23 cellular contexts compared by ENCODE assay signal in genomic region chr3:15117011-15117410, GRCh38. TPM values are rescaled to one million over a fixed set of nuclear protein-coding genes. Genes with fewer than 3 reads are reported as not detected.
DNase-seq lines count a peak whose midpoint lies in the region; ATAC-seq, FAIRE-seq and TF ChIP-seq lines count a peak whose summit lies in the region.
"Had no signal": no experiment of that assay in that cellular context is flagged by ENCODE, and none has a peak within 500 bp of the region (broad histone marks: within the 10 kb centered on the region; RNA-seq: fewer than 3 reads in every experiment).

No MANE protein-coding gene starts in this region.

- H3K27ac ChIP-seq in HepG2 (ENCODE audit: extremely low read length, insufficient read depth, low read length) (no peak overlapping the region), right lobe of liver (no peak overlapping the region), coronary artery (no peak overlapping the region), osteoblast (ENCODE audit: low read depth, low read length) (no peak overlapping the region)
- H3K27ac ChIP-seq: BLaER1 had no signal

- H3K9me3 Mint-ChIP-seq in stimulated activated memory B cell treated with anti-CD40 and anti-IgM and Interleukin-4, amounts not matched to agents 10 μg/mL and 1 μg/mL and 100 μg/mL, for 72 hours, result no peaks in the 10 kb centered on the region
- H3K9me3 Mint-ChIP-seq: CD4-positive, alpha-beta memory T cell; CD8-positive, alpha-beta memory T cell had no signal

- POLR2A ChIA-PET in HepG2 (lab: Yijun Ruan, JAX), result no interaction called here

- FAIRE-seq in HepG2 (lab: Jason Lieb, UNC), result no peak
- FAIRE-seq: A204.1, G401.6, GM12891 had no signal

- H3K4me1 Mint-ChIP-seq in stimulated activated memory B cell treated with anti-CD40 and anti-IgM and Interleukin-4, amounts not matched to agents 10 μg/mL and 1 μg/mL and 100 μg/mL, for 72 hours, result peaks cover 8% of the 10 kb centered on the region

- TF ChIP-seq POLR2A in HepG2 (IDR thresholded peaks at IDR 0.05; ENCODE audit: insufficient read depth in 1 of 2, low read depth in 2 of 2, low read length in 2 of 2), result no peak
- no peak for TF ChIP-seq POLR2A in right lobe of liver (IDR thresholded peaks at IDR 0.05)

- H3K4me2 ChIP-seq in HepG2 (ENCODE audit: low read depth, low read length) (no peak overlapping the region), osteoblast (ENCODE audit: insufficient read depth, low read length) (no peak overlapping the region)
- H3K4me2 ChIP-seq: BLaER1 had no signal

- H3K27me3 Mint-ChIP-seq in stimulated activated memory B cell treated with anti-CD40 and anti-IgM and Interleukin-4, amounts not matched to agents 10 μg/mL and 1 μg/mL and 100 μg/mL, for 72 hours, result peaks cover 10% of the 10 kb centered on the region

- no peaks in the 10 kb centered on the region for H3K36me3 ChIP-seq in HepG2 (replicated peaks in 1 of 2; ENCODE audit: control insufficient read depth in 1 of 2, insufficient read depth in 2 of 2, low read length in 2 of 2)
- no peaks in the 10 kb centered on the region for H3K36me3 ChIP-seq in right lobe of liver
- no peaks in the 10 kb centered on the region for H3K36me3 ChIP-seq in osteoblast (ENCODE audit: insufficient read depth, low read length)
- H3K36me3 ChIP-seq: BE2C, BLaER1 had no signal

- TF ChIP-seq EP300 in HepG2 (IDR thresholded peaks at IDR 0.05; ENCODE audit: low read depth in 2 of 2, low read length in 2 of 2) (no peak), HepG2 (CRISPR knock-in tag; IDR thresholded peaks at IDR 0.05; ENCODE audit: borderline replicate concordance) (no peak)

- intact Hi-C loops in HepG2 (cut with micrococcal nuclease; ENCODE audit: unreplicated experiment) (loop anchor here (5.0 kb wide), 1 partner anchor 85 kb away; no protein-coding TSS in a partner anchor), right lobe of liver (cut with DNase I) (no loop called here)

- TF ChIP-seq CTCF in HepG2 (CRISPR knock-in tag; IDR thresholded peaks at IDR 0.05) (no peak), right lobe of liver (IDR thresholded peaks at IDR 0.05) (no peak), coronary artery (IDR thresholded peaks at IDR 0.05) (no peak), osteoblast (IDR thresholded peaks at IDR 0.05; ENCODE audit: extremely low read depth, low read depth, low read length) (no peak)

- DNase-seq in HepG2 (ENCODE audit: low spot score), result no peak
- no peak for DNase-seq in right lobe of liver
- peak; percentile 33 for DNase-seq in coronary artery (ENCODE audit: low spot score)
- peak; percentile 65 for DNase-seq in osteoblast (ENCODE audit: insufficient read length, low spot score, missing footprints)
- DNase-seq: 8988T; ACHN; BE2C; C1 segment of cervical spinal cord; CD4-positive, alpha-beta memory T cell; CD4-positive, CD25-positive, alpha-beta regulatory T cell; CD8-positive, alpha-beta memory T cell; COR-L47; DMS 273 treated with DMSO at 0.1 percent for 48 hours; DMS153; DMS79 treated with DMSO at 0.1 percent for 48 hours; GF-D8 had no signal

- H3K4me1 ChIP-seq in HepG2 (ENCODE audit: insufficient read depth, low read length) (peaks cover 12% of the 10 kb centered on the region; the same call in 1 of the 2 replicates), right lobe of liver (no peaks in the 10 kb centered on the region), osteoblast (ENCODE audit: insufficient read depth, low read length) (no peaks in the 10 kb centered on the region)
- H3K4me1 ChIP-seq: BE2C, BLaER1 had no signal

- WGBS in HepG2 (ENCODE audit: low lambda C conversion rate), result 40% methylated on average over 1 of the region's 3 CpGs
- 37% methylated on average over 2 of the region's 3 CpGs for WGBS in right lobe of liver (ENCODE audit: insufficient coverage, low coverage, low lambda C conversion rate, missing lambda C conversion rate)

- no peak overlapping the region for H3K4me3 Mint-ChIP-seq in stimulated activated memory B cell treated with anti-CD40 and anti-IgM and Interleukin-4, amounts not matched to agents 10 μg/mL and 1 μg/mL and 100 μg/mL, for 72 hours
- H3K4me3 Mint-ChIP-seq: CD14-positive monocyte; CD4-positive, alpha-beta memory T cell; CD4-positive, CD25-positive, alpha-beta regulatory T cell; CD8-positive, alpha-beta memory T cell had no signal

- CTCF ChIA-PET in HepG2 (lab: Yijun Ruan, JAX; ENCODE audit: low intra/inter-chr PET ratio, low total read pairs), result no interaction called here

- no peak overlapping the region for H3K4me3 ChIP-seq in HepG2 (replicated peaks in 1 of 3; ENCODE audit: insufficient read depth in 1 of 3, low read depth in 2 of 3, low read length in 3 of 3)
- no peak overlapping the region for H3K4me3 ChIP-seq in right lobe of liver
- no peak overlapping the region for H3K4me3 ChIP-seq in coronary artery
- H3K4me3 ChIP-seq in osteoblast (ENCODE audit: insufficient read depth, low read length), result no peak overlapping the region
- H3K4me3 ChIP-seq: BLaER1 had no signal

- H3K9me3 ChIP-seq in HepG2 (ENCODE audit: low read length), result no peaks in the 10 kb centered on the region
- no peaks in the 10 kb centered on the region for H3K9me3 ChIP-seq in right lobe of liver
- H3K9me3 ChIP-seq in osteoblast (ENCODE audit: low read depth, low read length), result no peaks in the 10 kb centered on the region
- H3K9me3 ChIP-seq: BE2C, BLaER1 had no signal

- H3K9ac ChIP-seq in HepG2 (ENCODE audit: insufficient read depth, low read depth, low read length), result no peak overlapping the region
- H3K9ac ChIP-seq: BLaER1 had no signal

- H4K20me1 ChIP-seq in HepG2 (ENCODE audit: insufficient read depth, low read length), result no peaks in the 10 kb centered on the region
- no peaks in the 10 kb centered on the region for H4K20me1 ChIP-seq in osteoblast (ENCODE audit: insufficient read depth, low read length)
- H4K20me1 ChIP-seq: BLaER1 had no signal

- H3K27me3 ChIP-seq in HepG2 (ENCODE audit: control insufficient read depth in 1 of 2, insufficient read depth in 2 of 2, low read length in 2 of 2) (peaks cover 1 to 9% of the 10 kb centered on the region in 2 experiments; a peak in 3 of 5 replicates), right lobe of liver (no peaks in the 10 kb centered on the region), osteoblast (ENCODE audit: insufficient read depth, low read length) (peaks cover 8% of the 10 kb centered on the region)
- H3K27me3 ChIP-seq: BE2C, BLaER1 had no signal

- BruUV-seq in HepG2 (replicated peaks; lab: Mats Ljungman, UMichigan), result no TSS peak

- no peaks in the 10 kb centered on the region for H3K79me2 ChIP-seq in HepG2 (ENCODE audit: insufficient read depth, low read length)
- no peaks in the 10 kb centered on the region for H3K79me2 ChIP-seq in osteoblast (ENCODE audit: insufficient read depth, low read length)

- H3K36me3 Mint-ChIP-seq in stimulated activated memory B cell treated with anti-CD40 and anti-IgM and Interleukin-4, amounts not matched to agents 10 μg/mL and 1 μg/mL and 100 μg/mL, for 72 hours, result no peaks in the 10 kb centered on the region
- H3K36me3 Mint-ChIP-seq: CD14-positive monocyte; CD4-positive, alpha-beta memory T cell; CD4-positive, CD25-positive, alpha-beta regulatory T cell; CD8-positive, alpha-beta memory T cell had no signal

- ATAC-seq in HepG2 (peak; percentile 21; the same call in 1 of the 3 replicates), right lobe of liver (no peak), HG03571 (IDR thresholded peaks at IDR 0.05; ENCODE audit: unreplicated experiment) (no peak)
- ATAC-seq in stimulated activated memory B cell treated with anti-CD40 and anti-IgM and Interleukin-4, amounts not matched to agents 10 μg/mL and 1 μg/mL and 100 μg/mL, for 72 hours, result no peak

- no peak for TF ChIP-seq RAD21 in HepG2 (CRISPR knock-in tag; IDR thresholded peaks at IDR 0.05)

- H2AFZ ChIP-seq in HepG2 (ENCODE audit: low read length) (no peak overlapping the region), osteoblast (ENCODE audit: low read length) (no peak overlapping the region)

- H3K27ac Mint-ChIP-seq in stimulated activated memory B cell treated with anti-CD40 and anti-IgM and Interleukin-4, amounts not matched to agents 10 μg/mL and 1 μg/mL and 100 μg/mL, for 72 hours, result no peak overlapping the region
- H3K27ac Mint-ChIP-seq: CD14-positive monocyte; CD4-positive, alpha-beta memory T cell; CD4-positive, CD25-positive, alpha-beta regulatory T cell; CD8-positive, alpha-beta memory T cell had no signal

- in situ Hi-C loops in HepG2 (cut with HindIII; ENCODE audit: extremely low pct_ligation_motif_present, low pct_unique_long_range_greater_than_20kb), result loop anchor here (10.0 kb wide), 2 partner anchors 88 to 268 kb away; partner anchors contain the start of gene CAPN7

RNA-seq across cellular contexts. Expression of gene RBSN, which starts 18.1 kb away (rescaled TPM):
- total RNA-seq in HepG2 (2016; rRNA removed; fragmentation: Illumina TruSeq; extraction: Trizol) (11.8 and 14.7 TPM in 2 replicates), right lobe of liver (10 to 100 TPM; 10.5 to 13.9 (median 11.5) TPM), osteoblast (23.9 TPM in 2 replicates)
- total RNA-seq in HepG2 (2016; cell fraction: cytosol; rRNA removed; fragmentation: Illumina TruSeq; extraction: Trizol; ENCODE audit: low read depth), result 3.7 and 3.9 TPM in 2 replicates
- total RNA-seq in HepG2 (2016; cell fraction: insoluble cytoplasmic fraction; rRNA removed; fragmentation: Illumina TruSeq; extraction: Trizol), result 10.8 and 13.0 TPM in 2 replicates
- total RNA-seq in HepG2 (2016; cell fraction: membrane; rRNA removed; fragmentation: Illumina TruSeq; extraction: Trizol), result 10.4 and 11.3 TPM in 2 replicates
- total RNA-seq in HepG2 (2016; cell fraction: nucleus; rRNA removed; fragmentation: Illumina TruSeq; extraction: Trizol), result 10.6 and 12.4 TPM in 2 replicates
- 7.9 and 9.4 TPM in 2 replicates for polyA plus RNA-seq in HepG2 (2011; rRNA removed)
- 3.7 and 5.1 TPM in 2 replicates for polyA plus RNA-seq in HepG2 (2011; cell fraction: cytosol; rRNA removed)
- 22.2 and 23.7 TPM in 2 replicates for polyA plus RNA-seq in HepG2 (2011; cell fraction: nucleus; rRNA removed)
- 8.1 and 8.8 TPM in 2 replicates for polyA plus RNA-seq in HepG2 (2012)
- polyA plus RNA-seq in HepG2 (2016; cell fraction: cytosol; fragmentation: Illumina TruSeq; extraction: Trizol; ENCODE audit: low read depth), result 3.3 and 4.1 TPM in 2 replicates
- polyA plus RNA-seq in HepG2 (2016; cell fraction: insoluble cytoplasmic fraction; fragmentation: Illumina TruSeq; extraction: Trizol; ENCODE audit: low read depth), result 8.2 and 9.0 TPM in 2 replicates
- 5.9 and 6.1 TPM in 2 replicates for polyA plus RNA-seq in HepG2 (2016; cell fraction: membrane; fragmentation: Illumina TruSeq; extraction: Trizol; ENCODE audit: low read depth)
- 15.4 and 16.1 TPM in 2 replicates for polyA plus RNA-seq in HepG2 (2016; cell fraction: nucleus; fragmentation: Illumina TruSeq; extraction: Trizol; ENCODE audit: insufficient read depth, low read depth)
- 15.6 and 28.8 TPM in 2 replicates for polyA minus RNA-seq in HepG2 (2011; rRNA and poly(A)+ RNA removed; ENCODE audit: low replicate concordance)
- polyA minus RNA-seq in HepG2 (2011; cell fraction: cytosol; rRNA and poly(A)+ RNA removed), result 7.3 and 10.0 TPM in 2 replicates
- polyA minus RNA-seq in HepG2 (2011; cell fraction: nucleus; rRNA and poly(A)+ RNA removed), result 15.7 and 18.5 TPM in 2 replicates

RNA-seq across cellular contexts. Expression of gene MRPS25, which starts 51.9 kb away (rescaled TPM):
- total RNA-seq in HepG2 (2016; rRNA removed; fragmentation: Illumina TruSeq; extraction: Trizol), result 69.2 and 74.3 TPM in 2 replicates
- 14.2 and 14.8 TPM in 2 replicates for total RNA-seq in HepG2 (2016; cell fraction: cytosol; rRNA removed; fragmentation: Illumina TruSeq; extraction: Trizol; ENCODE audit: low read depth)
- total RNA-seq in HepG2 (2016; cell fraction: insoluble cytoplasmic fraction; rRNA removed; fragmentation: Illumina TruSeq; extraction: Trizol), result 70.2 and 72.6 TPM in 2 replicates
- total RNA-seq in HepG2 (2016; cell fraction: membrane; rRNA removed; fragmentation: Illumina TruSeq; extraction: Trizol), result 27.9 and 28.9 TPM in 2 replicates
- total RNA-seq in HepG2 (2016; cell fraction: nucleus; rRNA removed; fragmentation: Illumina TruSeq; extraction: Trizol), result 64.0 TPM in 2 replicates
- polyA plus RNA-seq in HepG2 (2011; rRNA removed), result 54.7 and 60.1 TPM in 2 replicates
- polyA plus RNA-seq in HepG2 (2011; cell fraction: cytosol; rRNA removed), result 28.6 and 33.5 TPM in 2 replicates
- 148 and 153 TPM in 2 replicates for polyA plus RNA-seq in HepG2 (2011; cell fraction: nucleus; rRNA removed)
- 41.3 and 42.1 TPM in 2 replicates for polyA plus RNA-seq in HepG2 (2012)
- 23.2 and 27.5 TPM in 2 replicates for polyA plus RNA-seq in HepG2 (2016; cell fraction: cytosol; fragmentation: Illumina TruSeq; extraction: Trizol; ENCODE audit: low read depth)
- 79.2 and 82.6 TPM in 2 replicates for polyA plus RNA-seq in HepG2 (2016; cell fraction: insoluble cytoplasmic fraction; fragmentation: Illumina TruSeq; extraction: Trizol; ENCODE audit: low read depth)
- polyA plus RNA-seq in HepG2 (2016; cell fraction: membrane; fragmentation: Illumina TruSeq; extraction: Trizol; ENCODE audit: low read depth), result 27.1 and 31.5 TPM in 2 replicates
- 204 and 214 TPM in 2 replicates for polyA plus RNA-seq in HepG2 (2016; cell fraction: nucleus; fragmentation: Illumina TruSeq; extraction: Trizol; ENCODE audit: insufficient read depth, low read depth)
- 20.9 and 34.4 TPM in 2 replicates for polyA minus RNA-seq in HepG2 (2011; rRNA and poly(A)+ RNA removed; ENCODE audit: low replicate concordance)
- polyA minus RNA-seq in HepG2 (2011; cell fraction: cytosol; rRNA and poly(A)+ RNA removed), result 12.5 and 15.0 TPM in 2 replicates
- polyA minus RNA-seq in HepG2 (2011; cell fraction: nucleus; rRNA and poly(A)+ RNA removed), result 53.0 and 61.3 TPM in 2 replicates
- 10 to 100 TPM; 36.8 to 53.6 (median 48.0) TPM for total RNA-seq in right lobe of liver
- total RNA-seq in osteoblast, result 11.2 and 14.4 TPM in 2 replicates

Comparison
In these comparisons a context has a peak if more than half of its experiments do, and no peak if none do; other contexts are left out.
1. DNase-seq: peak in coronary artery (single experiment) and osteoblast (single experiment); none in HepG2 (single experiment) and right lobe of liver (0 of 3).